Comparison of ENCODE assay signal across 2 cellular contexts in genomic region chr1:27076803-27077202, GRCh38.
TF ChIP-seq lines count a peak whose summit lies in the region.

No MANE protein-coding gene starts in this region.

TF ChIP-seq in GM23338, 12 proteins besides CTCF, POLR2A, EP300 and RAD21 (continued from another document):
- no peak for TF ChIP-seq REST (IDR thresholded peaks at IDR 0.05; ENCODE audit: unreplicated experiment)
- TF ChIP-seq ZNF114 (CRISPR knock-in tag; IDR thresholded peaks at IDR 0.05), result no peak
- no peak for TF ChIP-seq ZNF462 (CRISPR knock-in tag; IDR thresholded peaks at IDR 0.05)
- TF ChIP-seq NANOG (IDR thresholded peaks at IDR 0.05; ENCODE audit: borderline replicate concordance), result no peak
TF ChIP-seq in GM23338: peak in this region for 0.

TF ChIP-seq in K562, 482 proteins besides CTCF, POLR2A, EP300 and RAD21 (continued from another document):
- TF ChIP-seq EWSR1 (IDR thresholded peaks at IDR 0.05; ENCODE audit: borderline replicate concordance, low read depth, partially characterized antibody) (no peak), NCOA4 (IDR thresholded peaks at IDR 0.05; ENCODE audit: partially characterized antibody) (peak; percentile 41), HNRNPK (IDR thresholded peaks at IDR 0.05; ENCODE audit: low read depth, low read length, poor library complexity, severe bottlenecking) (peak; percentile 77), CEBPZ (IDR thresholded peaks at IDR 0.05; ENCODE audit: borderline replicate concordance, low read depth, low read length) (no peak), CHD2 (IDR thresholded peaks at IDR 0.05; ENCODE audit: low read depth, low read length) (no peak), ZNF449 (CRISPR knock-in tag; IDR thresholded peaks at IDR 0.05) (no peak), HDAC3 (IDR thresholded peaks at IDR 0.05; ENCODE audit: borderline replicate concordance, partially characterized antibody) (no peak), ARID1B (IDR thresholded peaks at IDR 0.05) (0 out of 2 replicates have a peak, but pooled peaks have one; percentile 9), KLF13 (tag; IDR thresholded peaks at IDR 0.05; ENCODE audit: borderline replicate concordance, low read depth) (no peak), DEAF1 (CRISPR knock-in tag; IDR thresholded peaks at IDR 0.05) (no peak), DNMT1 (IDR thresholded peaks at IDR 0.05) (no peak), OTX1 (CRISPR knock-in tag; IDR thresholded peaks at IDR 0.05) (0 out of 2 replicates have a peak, but pooled peaks have one; percentile 44), USF1 (CRISPR knock-in tag; IDR thresholded peaks at IDR 0.05) (no peak), ZNF766 (CRISPR knock-in tag; conservative IDR thresholded peaks at IDR 0.05) (no peak), KLF6 (CRISPR knock-in tag; IDR thresholded peaks at IDR 0.05; ENCODE audit: borderline replicate concordance) (no peak), MLLT1 (IDR thresholded peaks at IDR 0.05) (0 out of 4 replicates have a peak, but pooled peaks of 1 of the 2 experiments have one; percentile 44), MAFK (IDR thresholded peaks at IDR 0.05; ENCODE audit: low read length) (no peak), ZNF512 (tag; IDR thresholded peaks at IDR 0.05) (peak; percentile 90)
